ENCODE assay signal across 29 cellular contexts in genomic region chr17:67177732-67178131, GRCh38.
"Had no signal": no experiment of that assay in that cellular context is flagged by ENCODE, and none has a peak within 500 bp of the region (broad histone marks: within the 10 kb centered on the region; RNA-seq: fewer than 3 reads in every experiment).

No MANE protein-coding gene starts in this region.

- FAIRE-seq: urothelium cell line had no signal

- H3K4me1 ChIP-seq: neural progenitor cell, parathyroid adenoma, psoas muscle, stomach, thyroid gland, tibial nerve, vagina had no signal

- H3K4me3 Mint-ChIP-seq: naive B cell; naive thymus-derived CD8-positive, alpha-beta T cell; nephron; neural progenitor cell; stimulated activated effector memory CD8-positive, alpha-beta T cell treated with anti-CD3 and anti-CD28 coated beads, Interleukin-12 subunit alpha, Interleukin-12 subunit beta, amount 100 ng/mL, for 72 hours; stimulated activated naive B cell treated with anti-CD40 and anti-IgM and Interleukin-4, amounts not matched to agents 10 μg/mL and 1 μg/mL and 100 μg/mL, for 72 hours; stimulated activated naive CD8-positive, alpha-beta T cell treated with anti-CD3 and anti-CD28 coated beads, Interleukin-15, Interleukin-2, amounts not matched to agents 100 ng/mL and 50 ng/mL, for 24 hours had no signal

- H3K36me3 Mint-ChIP-seq: neural progenitor cell had no signal

- H3K9me3 Mint-ChIP-seq: naive B cell; naive thymus-derived CD8-positive, alpha-beta T cell; nephron; neural progenitor cell; stimulated activated effector memory CD8-positive, alpha-beta T cell treated with anti-CD3 and anti-CD28 coated beads, Interleukin-12 subunit alpha, Interleukin-12 subunit beta, amount 100 ng/mL, for 72 hours; stimulated activated naive B cell treated with anti-CD40 and anti-IgM and Interleukin-4, amounts not matched to agents 10 μg/mL and 1 μg/mL and 100 μg/mL, for 72 hours; stimulated activated naive CD8-positive, alpha-beta T cell treated with anti-CD3 and anti-CD28 coated beads, Interleukin-15, Interleukin-2, amounts not matched to agents 100 ng/mL and 50 ng/mL, for 24 hours had no signal

- H3K27ac ChIP-seq: neural progenitor cell, parathyroid adenoma, psoas muscle, skin epidermis, spleen, stomach, thoracic aorta, thyroid gland, tibial nerve, upper lobe of left lung, vagina had no signal

- H3K4me2 ChIP-seq: neural progenitor cell, smooth muscle cell had no signal

- H3K4me3 ChIP-seq: neural progenitor cell, psoas muscle, skin epidermis, smooth muscle cell, spleen, stomach, thoracic aorta, thyroid gland, tibial nerve, upper lobe of left lung, vagina had no signal

- H3K9ac ChIP-seq: neural progenitor cell, parathyroid adenoma had no signal

- H3K27me3 ChIP-seq: neural progenitor cell, spleen, stomach, thyroid gland, tibial nerve, upper lobe of left lung, vagina had no signal

- ATAC-seq: naive thymus-derived CD8-positive, alpha-beta T cell; psoas muscle; right cardiac atrium; sciatic nerve; stimulated activated effector memory CD8-positive, alpha-beta T cell treated with anti-CD3 and anti-CD28 coated beads, Interleukin-12 subunit alpha, Interleukin-12 subunit beta, amount 100 ng/mL, for 72 hours; stimulated activated naive B cell treated with anti-CD40 and anti-IgM and Interleukin-4, amounts not matched to agents 10 μg/mL and 1 μg/mL and 100 μg/mL, for 72 hours had no signal

- DNase-seq: naive B cell; naive thymus-derived CD8-positive, alpha-beta T cell; occipital lobe; posterior cingulate gyrus; psoas muscle; right cardiac atrium; spleen; stimulated activated CD4-positive, alpha-beta T cell treated with anti-CD3 and anti-CD28 coated beads, Interleukin-12 subunit alpha, Interleukin-12 subunit beta, amount 100 ng/mL, for 4 hours; stimulated activated CD4-positive, alpha-beta T cell treated with anti-CD3 and anti-CD28 coated beads, Interleukin-1b, Interleukin-23, amount 100 ng/mL, for 48 hours; stimulated activated CD4-positive, alpha-beta T cell treated with anti-CD3 and anti-CD28 coated beads, Interleukin-4, amount 100 ng/mL, for 1 hour; stimulated activated naive B cell treated with anti-CD40 and anti-IgM and Interleukin-4, amounts not matched to agents 10 μg/mL and 1 μg/mL and 100 μg/mL, for 72 hours; stimulated activated naive CD4-positive, alpha-beta T cell treated with Interleukin-2 at 50 U/mL for 16 hours; stomach; thyroid gland; trophoblast cell; upper lobe of left lung had no signal

- H3K4me1 Mint-ChIP-seq: nephron; neural progenitor cell; stimulated activated naive B cell treated with anti-CD40 and anti-IgM and Interleukin-4, amounts not matched to agents 10 μg/mL and 1 μg/mL and 100 μg/mL, for 72 hours had no signal

- H3K27me3 Mint-ChIP-seq: naive B cell; naive thymus-derived CD8-positive, alpha-beta T cell; progenitor cell of endocrine pancreas; stimulated activated naive B cell treated with anti-CD40 and anti-IgM and Interleukin-4, amounts not matched to agents 10 μg/mL and 1 μg/mL and 100 μg/mL, for 72 hours; stimulated activated naive CD8-positive, alpha-beta T cell treated with anti-CD3 and anti-CD28 coated beads, Interleukin-15, Interleukin-2, amounts not matched to agents 100 ng/mL and 50 ng/mL, for 24 hours had no signal

- H2AFZ ChIP-seq: neural progenitor cell, parathyroid adenoma had no signal

- H3K36me3 ChIP-seq: neural progenitor cell had no signal

- H3K27ac Mint-ChIP-seq: naive B cell; naive thymus-derived CD8-positive, alpha-beta T cell; nephron; neural progenitor cell; progenitor cell of endocrine pancreas; stimulated activated effector memory CD8-positive, alpha-beta T cell treated with anti-CD3 and anti-CD28 coated beads, Interleukin-12 subunit alpha, Interleukin-12 subunit beta, amount 100 ng/mL, for 72 hours; stimulated activated naive B cell treated with anti-CD40 and anti-IgM and Interleukin-4, amounts not matched to agents 10 μg/mL and 1 μg/mL and 100 μg/mL, for 72 hours; stimulated activated naive CD8-positive, alpha-beta T cell treated with anti-CD3 and anti-CD28 coated beads, Interleukin-15, Interleukin-2, amounts not matched to agents 100 ng/mL and 50 ng/mL, for 24 hours had no signal

- H3K9me3 ChIP-seq: psoas muscle, spleen, stomach, thoracic aorta, thyroid gland, tibial nerve, upper lobe of left lung, vagina had no signal
